13 cellular contexts compared by ENCODE assay signal in genomic region chr9:2838984-2839367, GRCh38. TPM values are rescaled to one million over a fixed set of nuclear protein-coding genes. Genes with fewer than 3 reads are reported as not detected.
DNase-seq lines count a peak whose midpoint lies in the region; FAIRE-seq and TF ChIP-seq lines count a peak whose summit lies in the region.
"Had no signal": no experiment of that assay in that cellular context is flagged by ENCODE, and none has a peak within 500 bp of the region (broad histone marks: within the 10 kb centered on the region; RNA-seq: fewer than 3 reads in every experiment).

No MANE protein-coding gene starts in this region.

- CTCF ChIA-PET in endothelial cell of umbilical vein (lab: Charles Lee): interaction anchor here (1.1 to 2.4 kb wide), 3 partner anchors 14 to 717 kb away, joined by 4 to 11 read pairs (median 4); no protein-coding TSS in a partner anchor

- H3K9me1 ChIP-seq in endothelial cell of umbilical vein (replicated peaks; ENCODE audit: control insufficient read depth, extremely low read depth, insufficient read depth, low read length): no peaks in the 10 kb centered on the region

- DNase-seq in left ventricle myocardium inferior: no peak
- no peak for DNase-seq in cardiac septum (ENCODE audit: low spot score)
- no peak for DNase-seq in endothelial cell of umbilical vein (ENCODE audit: low read depth, low spot score)
- DNase-seq in osteoblast (ENCODE audit: insufficient read length, low spot score, missing footprints): no peak
- DNase-seq in vagina (ENCODE audit: extremely low spot score in 2 of 2): no peak
- DNase-seq in NCI-H446 treated with DMSO at 0.1 percent for 48 hours (lab: John Stamatoyannopoulos, UW): no peak
- DNase-seq in NCI-H2227 treated with DMSO at 0.1 percent for 48 hours (lab: John Stamatoyannopoulos, UW): no peak
- DNase-seq in HTR-8/SVneo (ENCODE audit: insufficient read length, low spot score): no peak
- DNase-seq: activated CD4-positive, alpha-beta T cell treated with anti-CD3 and anti-CD28 coated beads for 4 hours; DMS153; NCI-H2107; thyroid gland had no signal

- TF ChIP-seq CTCF in left ventricle myocardium inferior (IDR thresholded peaks at IDR 0.05; ENCODE audit: borderline replicate concordance) (no peak), endothelial cell of umbilical vein (IDR thresholded peaks at IDR 0.05; ENCODE audit: extremely low read depth in 1 of 2, insufficient read depth in 1 of 2, low read depth in 1 of 2, low read length in 2 of 2) (no peak), osteoblast (IDR thresholded peaks at IDR 0.05; ENCODE audit: extremely low read depth, low read depth, low read length) (no peak), vagina (IDR thresholded peaks at IDR 0.05) (no peak)

- no TSS peak for BruUV-seq in endothelial cell of umbilical vein (replicated peaks; lab: Mats Ljungman, UMichigan)

- peak overlapping the region; percentile 46 for H3K4me3 ChIP-seq in left ventricle myocardium inferior
- no peak overlapping the region for H3K4me3 ChIP-seq in endothelial cell of umbilical vein (replicated peaks in 1 of 3; ENCODE audit: insufficient read depth in 1 of 3, low read depth in 1 of 3, low read length in 3 of 3)
- peak overlapping the region; percentile 57 for H3K4me3 ChIP-seq in osteoblast (ENCODE audit: insufficient read depth, low read length)
- no peak overlapping the region for H3K4me3 ChIP-seq in vagina
- H3K4me3 ChIP-seq: thyroid gland had no signal

- POLR2A ChIA-PET in endothelial cell of umbilical vein (lab: Charles Lee): no interaction called here

- FAIRE-seq in endothelial cell of umbilical vein (lab: Jason Lieb, UNC) (no peak), HTR-8/SVneo (lab: Jason Lieb, UNC) (no peak)
- FAIRE-seq: endometrium had no signal

- dilution Hi-C loops in endothelial cell of umbilical vein (cut with MboI; ENCODE audit: extremely low pct_ligation_motif_present, low sequenced_read_pairs): no loop called here

- H3K9me3 ChIP-seq in left ventricle myocardium inferior (replicated peaks) (no peaks in the 10 kb centered on the region), endothelial cell of umbilical vein (replicated peaks; ENCODE audit: control insufficient read depth, insufficient read depth, low read length) (no peaks in the 10 kb centered on the region), osteoblast (ENCODE audit: low read depth, low read length) (no peaks in the 10 kb centered on the region), vagina (no peaks in the 10 kb centered on the region)
- H3K9me3 ChIP-seq: thyroid gland had no signal

- H3K27me3 ChIP-seq in left ventricle myocardium inferior (ENCODE audit: low read depth): no peaks in the 10 kb centered on the region
- H3K27me3 ChIP-seq in endothelial cell of umbilical vein (ENCODE audit: control insufficient read depth in 2 of 2, insufficient read depth in 2 of 2, low read length in 2 of 2): no peaks in the 10 kb centered on the region
- H3K27me3 ChIP-seq in osteoblast (ENCODE audit: insufficient read depth, low read length): no peaks in the 10 kb centered on the region
- H3K27me3 ChIP-seq in vagina: no peaks in the 10 kb centered on the region
- H3K27me3 ChIP-seq: thyroid gland had no signal

- H2AFZ ChIP-seq in endothelial cell of umbilical vein (ENCODE audit: low read depth, low read length) (no peak overlapping the region), osteoblast (ENCODE audit: low read length) (no peak overlapping the region)

- H3K4me2 ChIP-seq in endothelial cell of umbilical vein (ENCODE audit: insufficient read depth, low read length): peak overlapping the region; percentile 49
- H3K4me2 ChIP-seq in osteoblast (ENCODE audit: insufficient read depth, low read length): peak overlapping the region; percentile 67

- intact Hi-C loops in left ventricle myocardium inferior (cut with micrococcal nuclease) (no loop called here), cardiac septum (cut with DNase I) (loop anchor here (5.0 kb wide), 1 partner anchor 712 kb away; no protein-coding TSS in a partner anchor), endothelial cell of umbilical vein (cut with micrococcal nuclease) (loop anchor here (1.0 to 5.0 kb wide), 2 partner anchors 502 to 707 kb away; no protein-coding TSS in a partner anchor), vagina (cut with DNase I) (no loop called here)

- H3K36me3 ChIP-seq in left ventricle myocardium inferior (peaks cover 29% of the 10 kb centered on the region), endothelial cell of umbilical vein (ENCODE audit: control insufficient read depth in 2 of 2, extremely low read depth in 1 of 2, insufficient read depth in 2 of 2, low read length in 2 of 2) (peaks cover 4 to 12% of the 10 kb centered on the region in 2 experiments), osteoblast (ENCODE audit: insufficient read depth, low read length) (peaks cover 26% of the 10 kb centered on the region), vagina (peaks cover 0 to 29% of the 10 kb centered on the region in 2 donors)

- TF ChIP-seq POLR2A in endothelial cell of umbilical vein (IDR thresholded peaks at IDR 0.05; ENCODE audit: low read depth, low read length): no peak
- no peak for TF ChIP-seq POLR2A in vagina (IDR thresholded peaks at IDR 0.05)

- H4K20me1 ChIP-seq in endothelial cell of umbilical vein (replicated peaks; ENCODE audit: control insufficient read depth, extremely low read depth, insufficient read depth, low read length) (peaks cover 2% of the 10 kb centered on the region), osteoblast (ENCODE audit: insufficient read depth, low read length) (peaks cover 36% of the 10 kb centered on the region)

- H3K4me1 ChIP-seq in left ventricle myocardium inferior: peaks cover 63% of the 10 kb centered on the region
- peaks cover 33% of the 10 kb centered on the region for H3K4me1 ChIP-seq in endothelial cell of umbilical vein (ENCODE audit: control insufficient read depth, extremely low read depth, insufficient read depth, low read length)
- peaks cover 41% of the 10 kb centered on the region for H3K4me1 ChIP-seq in osteoblast (ENCODE audit: insufficient read depth, low read length)
- H3K4me1 ChIP-seq in vagina: peaks cover 54% of the 10 kb centered on the region

- peak overlapping the region; percentile 59 for H3K27ac ChIP-seq in left ventricle myocardium inferior (replicated peaks)
- H3K27ac ChIP-seq in endothelial cell of umbilical vein (ENCODE audit: insufficient read depth, low read depth, low read length): no peak overlapping the region
- peak overlapping the region; percentile 56 for H3K27ac ChIP-seq in osteoblast (ENCODE audit: low read depth, low read length)
- peak overlapping the region; percentile 48 for H3K27ac ChIP-seq in vagina

- H3K79me2 ChIP-seq in endothelial cell of umbilical vein (ENCODE audit: control insufficient read depth, insufficient read depth, low read length): peaks cover 73% of the 10 kb centered on the region
- H3K79me2 ChIP-seq in osteoblast (ENCODE audit: insufficient read depth, low read length): peaks cover 80% of the 10 kb centered on the region

- H3K9ac ChIP-seq in endothelial cell of umbilical vein (replicated peaks; ENCODE audit: extremely low read depth, insufficient read depth, low read length): no peak overlapping the region

TF ChIP-seq in endothelial cell of umbilical vein, 7 proteins besides CTCF, POLR2A, EP300 and RAD21:
- no peak for TF ChIP-seq EZH2 (IDR thresholded peaks at IDR 0.05; ENCODE audit: borderline replicate concordance, low read depth, low read length, severe bottlenecking)
- TF ChIP-seq JUN (IDR thresholded peaks at IDR 0.05; ENCODE audit: borderline replicate concordance, insufficient read depth, insufficient read length, low read depth): no peak
- TF ChIP-seq FOS (IDR thresholded peaks at IDR 0.05; ENCODE audit: borderline replicate concordance, insufficient read depth, low read length): no peak
- no peak for TF ChIP-seq MYC (IDR thresholded peaks at IDR 0.05; ENCODE audit: low read depth, low read length)
- no peak for TF ChIP-seq MAX (IDR thresholded peaks at IDR 0.05; ENCODE audit: insufficient read depth, insufficient read length)
- no peak for TF ChIP-seq GATA2 (IDR thresholded peaks at IDR 0.05; ENCODE audit: insufficient read depth, insufficient read length, low read depth, low read length)
- TF ChIP-seq POLR2AphosphoS5 (IDR thresholded peaks at IDR 0.05; ENCODE audit: insufficient read depth, low read depth, low read length): no peak

RNA-seq across cellular contexts. Expression of gene PUM3, which starts 4.9 kb away (rescaled TPM):
- total RNA-seq in left ventricle myocardium inferior (15.1 TPM), cardiac septum (25.2 TPM), endothelial cell of umbilical vein (61.6 and 62.2 TPM in 2 replicates), osteoblast (35.4 and 40.2 TPM in 2 replicates), vagina (28.0 TPM)
- polyA plus RNA-seq in endothelial cell of umbilical vein: 12.2 and 17.0 TPM in 2 replicates
- 26.1 and 31.1 TPM in 2 replicates for polyA plus RNA-seq in endothelial cell of umbilical vein (2011; cell fraction: cytosol; rRNA removed)
- 58.7 and 84.7 TPM in 2 replicates for polyA plus RNA-seq in endothelial cell of umbilical vein (2011; cell fraction: nucleus; rRNA removed)
- polyA plus RNA-seq in endothelial cell of umbilical vein (2012): 55.6 and 82.4 TPM in 2 replicates
- polyA minus RNA-seq in endothelial cell of umbilical vein: 17.9 and 18.6 TPM in 2 replicates
- polyA minus RNA-seq in endothelial cell of umbilical vein (2011; cell fraction: cytosol; rRNA and poly(A)+ RNA removed): 24.0 TPM
- 50.0 and 61.6 TPM in 2 replicates for polyA minus RNA-seq in endothelial cell of umbilical vein (2011; cell fraction: nucleus; rRNA and poly(A)+ RNA removed)

Comparison
In these comparisons a context has a peak if more than half of its experiments do, and no peak if none do; other contexts are left out.
1. intact Hi-C loops: an anchor here in cardiac septum (5.0 kb wide) and endothelial cell of umbilical vein (1.0 to 5.0 kb wide); none called in left ventricle myocardium inferior and vagina.
2. H3K4me3 ChIP-seq: peak in left ventricle myocardium inferior (single experiment) and osteoblast (single experiment); none in endothelial cell of umbilical vein (0 of 3) and vagina (0 of 2).